10 cellular contexts compared by ENCODE assay signal in genomic region chr4:118032691-118033090, GRCh38.
DNase-seq lines count a peak whose midpoint lies in the region; ATAC-seq and TF ChIP-seq lines count a peak whose summit lies in the region.
"Had no signal": no experiment of that assay in that cellular context is flagged by ENCODE, and none has a peak within 500 bp of the region (broad histone marks: within the 10 kb centered on the region; RNA-seq: fewer than 3 reads in every experiment).

No MANE protein-coding gene starts in this region.

- H3K4me3 ChIP-seq in KMS-11 (IDR thresholded peaks at IDR 0.05; ENCODE audit: insufficient read depth, low read depth, low read length) (no peak overlapping the region), neuron (ENCODE audit: low read length) (peak overlapping the region; percentile 63)

- TF ChIP-seq CTCF in KMS-11 (conservative IDR thresholded peaks at IDR 0.05; ENCODE audit: low read depth, low read length), result no peak

- H3K9me3 ChIP-seq in neuron (ENCODE audit: low read length), result no peaks in the 10 kb centered on the region

- no peak overlapping the region for H3K27ac ChIP-seq in KMS-11
- H3K27ac ChIP-seq: heart right ventricle had no signal

- no peak for ATAC-seq in GM21360 (IDR thresholded peaks at IDR 0.05; ENCODE audit: unreplicated experiment)

- DNase-seq in ELR (ENCODE audit: low read depth), result peak; percentile 19
- DNase-seq in cerebellar cortex (ENCODE audit: low spot score), result peak; percentile 69
- no peak for DNase-seq in NCI-H1694 treated with DMSO at 0.1 percent for 48 hours (lab: John Stamatoyannopoulos, UW)
- DNase-seq in activated effector memory CD4-positive, alpha-beta T cell treated with Interleukin-2 at 50 U/mL for 16 hours, result no peak
- no peak for DNase-seq in activated CD4-positive, CD25-positive, alpha-beta regulatory T cell (lab: John Stamatoyannopoulos, UW)
- DNase-seq: activated T-cell treated with anti-CD3 and anti-CD28 coated beads, Interleukin-2, amount 50 U/mL, for 4 hours had no signal

- H3K36me3 ChIP-seq in KMS-11 (ENCODE audit: insufficient read depth) (no peaks in the 10 kb centered on the region), neuron (ENCODE audit: insufficient read depth, low read length) (no peaks in the 10 kb centered on the region)
- H3K36me3 ChIP-seq: heart right ventricle had no signal

- H3K27me3 ChIP-seq in KMS-11 (ENCODE audit: insufficient read depth, low read depth) (no peaks in the 10 kb centered on the region), neuron (ENCODE audit: insufficient read depth, low read length) (peaks cover 7% of the 10 kb centered on the region)

- H3K4me1 ChIP-seq in KMS-11 (ENCODE audit: low read depth, poor library complexity, severe bottlenecking) (no peaks in the 10 kb centered on the region), neuron (ENCODE audit: insufficient read depth, low read length) (peaks cover 5% of the 10 kb centered on the region)

- peak overlapping the region; percentile 44; the same call in 1 of the 2 replicates for H3K4me2 ChIP-seq in KMS-11

- no peaks in the 10 kb centered on the region for H3K79me2 ChIP-seq in KMS-11 (ENCODE audit: insufficient read depth, low read depth)

- no peak overlapping the region for H3K9ac ChIP-seq in KMS-11

- peak overlapping the region; percentile 44; the same call in 1 of the 2 replicates for H2AFZ ChIP-seq in KMS-11 (ENCODE audit: low read depth)
- peak overlapping the region; percentile 95 for H2AFZ ChIP-seq in neuron (ENCODE audit: low read depth, low read length)

- no peaks in the 10 kb centered on the region for H4K20me1 ChIP-seq in KMS-11 (ENCODE audit: insufficient read depth)

Comparison
In these comparisons a context has a peak if more than half of its experiments do, and no peak if none do; other contexts are left out.
1. DNase-seq: peak in ELR (single experiment) and cerebellar cortex (single experiment); none in NCI-H1694 treated with DMSO at 0.1 percent for 48 hours (single experiment), activated effector memory CD4-positive, alpha-beta T cell treated with Interleukin-2 at 50 U/mL for 16 hours (single experiment) and activated CD4-positive, CD25-positive, alpha-beta regulatory T cell (0 of 4).